In the genomic region with DNA sequence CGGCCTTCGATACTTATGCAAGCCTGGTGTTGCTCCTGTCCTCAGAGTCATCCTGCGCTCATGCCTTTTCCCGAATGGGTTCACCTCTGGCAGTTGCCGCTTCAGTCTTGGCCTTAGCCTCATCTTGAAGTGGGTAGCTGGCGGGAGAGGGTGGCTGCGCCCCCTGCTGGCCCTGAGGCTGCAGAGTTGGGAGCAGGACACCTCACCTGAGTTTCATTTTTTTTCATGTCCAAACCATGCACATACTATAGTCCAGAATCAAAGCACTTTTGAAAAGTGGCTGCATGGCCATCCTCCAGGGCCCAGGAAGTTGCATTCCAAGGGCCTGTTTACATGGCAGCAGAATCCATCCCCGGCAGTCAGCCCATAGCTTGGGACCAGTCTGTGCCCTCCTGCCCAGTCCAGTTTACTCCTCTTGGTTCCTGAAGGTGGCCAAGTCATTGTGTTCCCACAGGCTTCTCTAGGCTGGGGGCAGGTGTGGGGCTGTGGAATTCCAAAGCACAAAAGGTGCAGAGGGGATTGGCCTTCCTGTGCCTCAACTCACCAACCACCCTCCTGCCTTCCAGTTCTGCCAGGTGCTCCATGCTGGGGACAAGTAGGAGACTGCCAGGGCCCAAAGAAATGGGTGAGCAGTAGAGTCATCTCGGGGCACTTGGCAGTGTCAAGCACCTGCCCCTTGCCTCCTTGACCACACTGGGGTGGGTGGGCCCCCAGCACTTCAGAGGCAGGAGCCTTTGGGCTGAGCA, we compare ENCODE assay signal across 8 cellular contexts. TPM values are rescaled to one million over a fixed set of nuclear protein-coding genes. Genes with fewer than 3 reads are reported as not detected.
DNase-seq lines count a peak whose midpoint lies in the region; ATAC-seq, FAIRE-seq and TF ChIP-seq lines count a peak whose summit lies in the region.

No MANE protein-coding gene starts in this region.

- no peak overlapping the region; the same call in 1 of the 2 replicates for H3K27ac ChIP-seq in KMS-11
- no peak overlapping the region for H3K27ac ChIP-seq in substantia nigra (ENCODE audit: low read depth, low read length, poor library complexity, severe bottlenecking)

- no peaks in the 10 kb centered on the region for H4K20me1 ChIP-seq in KMS-11 (ENCODE audit: insufficient read depth)

- FAIRE-seq in RCC 7860 (lab: Jason Lieb, UNC), result no peak

- TF ChIP-seq CTCF in KMS-11 (conservative IDR thresholded peaks at IDR 0.05; ENCODE audit: low read depth, low read length) (peak; percentile 93), neural crest cell (conservative IDR thresholded peaks at IDR 0.05) (peak; percentile 97)

- H3K27ac Mint-ChIP-seq in neural crest cell (ENCODE audit: unreplicated experiment), result no peak overlapping the region

- no peak overlapping the region for H3K4me3 ChIP-seq in KMS-11 (IDR thresholded peaks at IDR 0.05; ENCODE audit: insufficient read depth, low read depth, low read length)

- H3K36me3 ChIP-seq in KMS-11 (ENCODE audit: insufficient read depth), result peaks cover 12% of the 10 kb centered on the region; the same call in 1 of the 2 replicates

- H2AFZ ChIP-seq in KMS-11 (ENCODE audit: low read depth), result no peak overlapping the region

- H3K4me1 Mint-ChIP-seq in neural crest cell, result peaks cover 13% of the 10 kb centered on the region

- no peak for ATAC-seq in HG02571 (IDR thresholded peaks at IDR 0.05; ENCODE audit: unreplicated experiment)

- H3K9me3 Mint-ChIP-seq in neural crest cell, result no peaks in the 10 kb centered on the region

- no peak overlapping the region for H3K4me2 ChIP-seq in KMS-11

- no peak overlapping the region for H3K9ac ChIP-seq in KMS-11

- H3K4me1 ChIP-seq in KMS-11 (ENCODE audit: low read depth, poor library complexity, severe bottlenecking), result peaks cover 34% of the 10 kb centered on the region

- H3K27me3 ChIP-seq in KMS-11 (ENCODE audit: insufficient read depth, low read depth), result no peaks in the 10 kb centered on the region

- no peaks in the 10 kb centered on the region for H3K79me2 ChIP-seq in KMS-11 (ENCODE audit: insufficient read depth, low read depth)

- H3K4me3 Mint-ChIP-seq in neural crest cell, result peak overlapping the region; percentile 45

- H3K36me3 Mint-ChIP-seq in neural crest cell (ENCODE audit: low read depth), result peaks cover 2% of the 10 kb centered on the region

- no peaks in the 10 kb centered on the region for H3K27me3 Mint-ChIP-seq in neural crest cell (ENCODE audit: low read depth)

- DNase-seq in ELR (ENCODE audit: low read depth), result peak; percentile 83
- peak; percentile 62 for DNase-seq in RCC 7860 (ENCODE audit: low spot score)
- DNase-seq in activated T-helper 1 cell treated with Interleukin-2 at 50 U/mL for 16 hours (ENCODE audit: low read depth), result peak; percentile 58
- peak; percentile 74 for DNase-seq in fibroblast of peridontal ligament (ENCODE audit: extremely low read depth)
- DNase-seq in neural crest cell (ENCODE audit: low read depth, low spot score), result peak; percentile 73
- peak in 41 of 49 donors; percentile 3 to 80 (median 57) for DNase-seq in substantia nigra (lab: John Stamatoyannopoulos, UW)

RNA-seq across cellular contexts. Expression of a gene that starts 44.0 kb away (rescaled TPM):
- 140 and 145 TPM in 2 replicates for total RNA-seq in neural crest cell

RNA-seq across cellular contexts. Expression of a gene that starts 44.3 kb away (rescaled TPM):
- 55.0 and 55.7 TPM in 2 replicates for total RNA-seq in neural crest cell
